Comparison of ENCODE assay signal across 14 cellular contexts in the genomic region with DNA sequence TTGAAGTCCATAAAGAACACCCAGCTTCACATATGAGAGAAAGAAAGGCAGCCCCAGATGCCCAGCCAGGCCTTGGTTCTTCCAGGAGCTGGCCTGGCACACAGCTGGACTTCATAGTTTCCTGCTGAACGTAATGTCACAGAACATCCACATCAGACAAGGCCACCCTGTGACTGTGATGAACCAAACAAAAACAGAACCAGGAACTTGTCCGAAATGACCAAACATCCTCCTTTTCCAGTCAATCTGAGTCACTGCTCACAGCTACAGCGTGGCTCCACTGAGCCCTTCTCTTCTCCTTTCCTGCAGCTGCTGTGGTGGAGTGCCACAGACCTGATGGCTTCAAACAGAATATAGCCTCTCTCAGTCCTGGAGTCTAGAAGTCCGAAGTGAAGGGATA. TPM values are rescaled to one million over a fixed set of nuclear protein-coding genes. Genes with fewer than 3 reads are reported as not detected.
DNase-seq lines count a peak whose midpoint lies in the region; ATAC-seq, FAIRE-seq and TF ChIP-seq lines count a peak whose summit lies in the region.
"Had no signal": no experiment of that assay in that cellular context is flagged by ENCODE, and none has a peak within 500 bp of the region (broad histone marks: within the 10 kb centered on the region; RNA-seq: fewer than 3 reads in every experiment).

No MANE protein-coding gene starts in this region.

- no peak for FAIRE-seq in astrocyte (lab: Jason Lieb, UNC)
- FAIRE-seq: endometrium had no signal

- H3K4me3 Mint-ChIP-seq in astrocyte (ENCODE audit: unreplicated experiment): no peak overlapping the region
- H3K4me3 Mint-ChIP-seq in activated CD4-positive, alpha-beta T cell treated with anti-CD3 and anti-CD28 coated beads, Interleukin-2, amount 10 ng/mL, durations not matched to agents 24 days and 14 days: no peak overlapping the region

- H3K9me3 ChIP-seq in astrocyte (ENCODE audit: insufficient read depth, low read depth, low read length): no peaks in the 10 kb centered on the region
- H3K9me3 ChIP-seq: SJCRH30 had no signal

- no peaks in the 10 kb centered on the region for H3K27me3 Mint-ChIP-seq in astrocyte (ENCODE audit: low read depth, unreplicated experiment)
- peaks cover 4% of the 10 kb centered on the region for H3K27me3 Mint-ChIP-seq in activated CD4-positive, alpha-beta T cell treated with anti-CD3 and anti-CD28 coated beads, Interleukin-2, amount 10 ng/mL, durations not matched to agents 24 days and 14 days

- H3K4me3 ChIP-seq in astrocyte (ENCODE audit: insufficient read depth, low read depth, low read length): no peak overlapping the region
- H3K4me3 ChIP-seq: SJCRH30, skin epidermis had no signal

- H3K27ac ChIP-seq in astrocyte (ENCODE audit: low read depth, low read length): no peak overlapping the region
- H3K27ac ChIP-seq: SJCRH30 had no signal

- intact Hi-C loops in activated CD4-positive, alpha-beta T cell treated with anti-CD3 and anti-CD28 coated beads, Interleukin-2, amount 10 ng/mL, durations not matched to agents 24 days and 14 days (cut with micrococcal nuclease): no loop called here

- TF ChIP-seq CTCF in astrocyte (IDR thresholded peaks at IDR 0.05; ENCODE audit: insufficient read depth, low read depth, low read length): no peak

- peaks cover 6% of the 10 kb centered on the region for H3K9me3 Mint-ChIP-seq in astrocyte (ENCODE audit: unreplicated experiment)
- no peaks in the 10 kb centered on the region for H3K9me3 Mint-ChIP-seq in activated CD4-positive, alpha-beta T cell treated with anti-CD3 and anti-CD28 coated beads, Interleukin-2, amount 10 ng/mL, durations not matched to agents 24 days and 14 days
- H3K9me3 Mint-ChIP-seq: activated naive CD4-positive, alpha-beta T cell treated with anti-CD3 and anti-CD28 coated beads, Interleukin-2, amount 50 U/mL, for 72 hours had no signal

- H3K27ac Mint-ChIP-seq in astrocyte (ENCODE audit: unreplicated experiment): no peak overlapping the region
- no peak overlapping the region for H3K27ac Mint-ChIP-seq in activated CD4-positive, alpha-beta T cell treated with anti-CD3 and anti-CD28 coated beads, Interleukin-2, amount 10 ng/mL, durations not matched to agents 24 days and 14 days
- H3K27ac Mint-ChIP-seq: activated naive CD4-positive, alpha-beta T cell treated with anti-CD3 and anti-CD28 coated beads, Interleukin-2, amount 50 U/mL, for 72 hours had no signal

- peak overlapping the region; percentile 37 for H3K4me2 ChIP-seq in astrocyte (ENCODE audit: low read length)

- no peak for ATAC-seq in HG03460 (IDR thresholded peaks at IDR 0.05; ENCODE audit: unreplicated experiment)
- ATAC-seq: activated naive CD4-positive, alpha-beta T cell treated with anti-CD3 and anti-CD28 coated beads, Interleukin-2, amount 50 U/mL, for 72 hours had no signal

- H3K4me1 ChIP-seq in astrocyte (ENCODE audit: insufficient read depth, low read length): peaks cover 5% of the 10 kb centered on the region
- H3K4me1 ChIP-seq: SJCRH30 had no signal

- no peak overlapping the region for H3K9ac ChIP-seq in astrocyte (ENCODE audit: low read length)

- no peaks in the 10 kb centered on the region for H4K20me1 ChIP-seq in astrocyte (ENCODE audit: insufficient read depth, low read length)

- H3K36me3 ChIP-seq in astrocyte (ENCODE audit: insufficient read depth, low read length): no peaks in the 10 kb centered on the region
- H3K36me3 ChIP-seq: SJCRH30 had no signal

- H3K36me3 Mint-ChIP-seq in astrocyte (ENCODE audit: low read depth, unreplicated experiment): no peaks in the 10 kb centered on the region
- no peaks in the 10 kb centered on the region for H3K36me3 Mint-ChIP-seq in activated CD4-positive, alpha-beta T cell treated with anti-CD3 and anti-CD28 coated beads, Interleukin-2, amount 10 ng/mL, durations not matched to agents 24 days and 14 days (ENCODE audit: low read depth)
- H3K36me3 Mint-ChIP-seq: activated naive CD4-positive, alpha-beta T cell treated with anti-CD3 and anti-CD28 coated beads, Interleukin-2, amount 50 U/mL, for 72 hours had no signal

- DNase-seq in LHCN-M2 (ENCODE audit: low read depth) (peak; percentile 54), astrocyte (ENCODE audit: low read depth) (no peak), hippocampal formation (lab: John Stamatoyannopoulos, UW) (peak; percentile 10 to 44), superior temporal gyrus (ENCODE audit: extremely low spot score) (peak; percentile 34), HCEC 1CT (no peak)
- DNase-seq in activated CD4-positive, alpha-beta T cell treated with anti-CD3 and anti-CD28 coated beads, Interleukin-2, amount 10 ng/mL, durations not matched to agents 24 days and 14 days: no peak
- no peak for DNase-seq in activated naive CD4-positive, alpha-beta T cell (lab: John Stamatoyannopoulos, UW)
- DNase-seq: activated CD4-positive, alpha-beta T cell treated with anti-CD3 and anti-CD28 coated beads, Interleukin-2, amount 50 U/mL, for 48 hours; DMS153 had no signal

- no peaks in the 10 kb centered on the region for H3K27me3 ChIP-seq in astrocyte (ENCODE audit: insufficient read depth, low read length)
- H3K27me3 ChIP-seq: SJCRH30 had no signal

- no peaks in the 10 kb centered on the region for H3K79me2 ChIP-seq in astrocyte (ENCODE audit: insufficient read depth, low read length)

- H3K4me1 Mint-ChIP-seq in astrocyte (ENCODE audit: low read depth, unreplicated experiment): no peaks in the 10 kb centered on the region
- H3K4me1 Mint-ChIP-seq in activated CD4-positive, alpha-beta T cell treated with anti-CD3 and anti-CD28 coated beads, Interleukin-2, amount 10 ng/mL, durations not matched to agents 24 days and 14 days: no peaks in the 10 kb centered on the region

- peak overlapping the region; percentile 54 for H2AFZ ChIP-seq in astrocyte (ENCODE audit: low read depth, low read length)

RNA-seq across cellular contexts. Expression of a gene that starts 45.4 kb away (rescaled TPM):
- 9.9 and 12.5 TPM in 2 replicates for total RNA-seq in LHCN-M2 (2014; rRNA removed)
- 2.5 TPM for polyA plus RNA-seq in LHCN-M2 (2012)
- total RNA-seq in astrocyte: 12.5 and 14.8 TPM in 2 replicates
- total RNA-seq in activated CD4-positive, alpha-beta T cell treated with anti-CD3 and anti-CD28 coated beads, Interleukin-2, amount 10 ng/mL, durations not matched to agents 24 days and 14 days: 18.1 and 21.6 TPM in 2 replicates

Comparison
In these comparisons a context has a peak if more than half of its experiments do, and no peak if none do; other contexts are left out.
1. DNase-seq: peak in LHCN-M2 (single experiment), hippocampal formation (2 of 2) and superior temporal gyrus (single experiment); none in astrocyte (single experiment), activated CD4-positive, alpha-beta T cell treated with anti-CD3 and anti-CD28 coated beads, Interleukin-2, amount 10 ng/mL, durations not matched to agents 24 days and 14 days (single experiment), activated naive CD4-positive, alpha-beta T cell (0 of 4) and HCEC 1CT (single experiment).